1 cellular context compared by ENCODE assay signal in the genomic region with DNA sequence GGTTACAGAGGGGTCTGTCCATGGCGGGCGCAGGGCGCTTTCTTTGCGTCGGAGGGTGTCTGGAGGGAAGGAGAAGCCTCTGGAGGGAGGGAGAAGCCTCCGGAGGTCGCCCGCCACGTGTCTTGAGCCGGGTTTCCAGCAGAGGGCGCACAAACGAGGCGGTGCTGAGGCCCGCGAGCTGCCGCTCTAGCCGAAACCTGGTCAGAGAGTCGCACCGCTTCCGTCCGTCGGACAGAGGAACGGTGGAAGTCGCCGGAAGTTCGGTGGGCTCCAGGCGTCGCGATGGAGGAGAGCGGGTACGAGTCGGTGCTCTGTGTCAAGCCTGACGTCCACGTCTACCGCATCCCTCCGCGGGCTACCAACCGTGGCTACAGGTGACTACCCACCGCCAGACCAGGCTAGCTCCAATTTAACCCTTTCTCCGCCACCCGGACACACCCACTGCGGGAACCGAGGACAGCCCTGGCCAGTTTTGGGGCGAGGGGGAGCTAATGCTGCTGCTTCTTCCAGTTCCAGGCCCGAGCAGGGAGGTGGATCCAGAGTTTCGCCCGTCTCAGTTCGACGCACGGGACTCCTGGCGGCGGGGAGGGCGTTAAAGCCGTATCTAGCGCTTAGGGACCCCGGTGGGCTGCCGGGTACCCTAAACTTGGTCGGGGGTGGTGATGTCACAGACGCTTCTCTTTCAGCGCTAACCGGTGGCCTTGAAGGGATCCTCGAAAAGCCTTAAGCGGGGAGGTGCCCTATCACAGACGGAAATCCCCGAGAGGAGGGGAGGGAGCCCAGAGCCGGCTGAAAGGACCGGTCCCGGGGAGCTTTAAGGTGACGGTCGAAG.
TF ChIP-seq lines count a peak whose summit lies in the region.

Gene NECAP2 (plus strand): TSS at position 245 of the 832 bp plus-strand sequence. CDS start 38 bp downstream, at position 283.

TF ChIP-seq in K562, 482 proteins besides CTCF, POLR2A, EP300 and RAD21 (continued from another document and continues in another):
- TF ChIP-seq, protein P1, sequence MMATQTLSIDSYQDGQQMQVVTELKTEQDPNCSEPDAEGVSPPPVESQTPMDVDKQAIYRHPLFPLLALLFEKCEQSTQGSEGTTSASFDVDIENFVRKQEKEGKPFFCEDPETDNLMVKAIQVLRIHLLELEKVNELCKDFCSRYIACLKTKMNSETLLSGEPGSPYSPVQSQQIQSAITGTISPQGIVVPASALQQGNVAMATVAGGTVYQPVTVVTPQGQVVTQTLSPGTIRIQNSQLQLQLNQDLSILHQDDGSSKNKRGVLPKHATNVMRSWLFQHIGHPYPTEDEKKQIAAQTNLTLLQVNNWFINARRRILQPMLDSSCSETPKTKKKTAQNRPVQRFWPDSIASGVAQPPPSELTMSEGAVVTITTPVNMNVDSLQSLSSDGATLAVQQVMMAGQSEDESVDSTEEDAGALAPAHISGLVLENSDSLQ (IDR thresholded peaks at IDR 0.05), result peak; percentile 42; the same call in 1 of the 2 replicates
- peak; percentile 77 for TF ChIP-seq NFIC (IDR thresholded peaks at IDR 0.05)
- no peak for TF ChIP-seq ZNF57 (CRISPR knock-in tag; IDR thresholded peaks at IDR 0.05)
- TF ChIP-seq FIP1L1 (IDR thresholded peaks at IDR 0.05; ENCODE audit: low read depth, low read length, poor library complexity, severe bottlenecking), result peak; percentile 68
- 0 out of 2 replicates have a peak, but pooled peaks have one; percentile 57 for TF ChIP-seq KAT7 (CRISPR knock-in tag; IDR thresholded peaks at IDR 0.05; ENCODE audit: borderline replicate concordance)
- TF ChIP-seq NCOR1 (IDR thresholded peaks at IDR 0.05), result peak; percentile 29; the same call in 1 of the 2 replicates
- peak; percentile 62; the same call in 1 of the 2 replicates for TF ChIP-seq GATAD2A (IDR thresholded peaks at IDR 0.05)
- TF ChIP-seq ZFP91 (CRISPR knock-in tag; IDR thresholded peaks at IDR 0.05), result no peak
- 0 out of 2 replicates have a peak, but pooled peaks have one; percentile 9 for TF ChIP-seq ZNF766 (CRISPR knock-in tag; conservative IDR thresholded peaks at IDR 0.05)
- no peak for TF ChIP-seq ZNF274 (IDR thresholded peaks at IDR 0.05; ENCODE audit: borderline replicate concordance, low read depth, low read length)
- no peak for TF ChIP-seq ZNF12 (CRISPR knock-in tag; IDR thresholded peaks at IDR 0.05)
- TF ChIP-seq, protein P2, sequence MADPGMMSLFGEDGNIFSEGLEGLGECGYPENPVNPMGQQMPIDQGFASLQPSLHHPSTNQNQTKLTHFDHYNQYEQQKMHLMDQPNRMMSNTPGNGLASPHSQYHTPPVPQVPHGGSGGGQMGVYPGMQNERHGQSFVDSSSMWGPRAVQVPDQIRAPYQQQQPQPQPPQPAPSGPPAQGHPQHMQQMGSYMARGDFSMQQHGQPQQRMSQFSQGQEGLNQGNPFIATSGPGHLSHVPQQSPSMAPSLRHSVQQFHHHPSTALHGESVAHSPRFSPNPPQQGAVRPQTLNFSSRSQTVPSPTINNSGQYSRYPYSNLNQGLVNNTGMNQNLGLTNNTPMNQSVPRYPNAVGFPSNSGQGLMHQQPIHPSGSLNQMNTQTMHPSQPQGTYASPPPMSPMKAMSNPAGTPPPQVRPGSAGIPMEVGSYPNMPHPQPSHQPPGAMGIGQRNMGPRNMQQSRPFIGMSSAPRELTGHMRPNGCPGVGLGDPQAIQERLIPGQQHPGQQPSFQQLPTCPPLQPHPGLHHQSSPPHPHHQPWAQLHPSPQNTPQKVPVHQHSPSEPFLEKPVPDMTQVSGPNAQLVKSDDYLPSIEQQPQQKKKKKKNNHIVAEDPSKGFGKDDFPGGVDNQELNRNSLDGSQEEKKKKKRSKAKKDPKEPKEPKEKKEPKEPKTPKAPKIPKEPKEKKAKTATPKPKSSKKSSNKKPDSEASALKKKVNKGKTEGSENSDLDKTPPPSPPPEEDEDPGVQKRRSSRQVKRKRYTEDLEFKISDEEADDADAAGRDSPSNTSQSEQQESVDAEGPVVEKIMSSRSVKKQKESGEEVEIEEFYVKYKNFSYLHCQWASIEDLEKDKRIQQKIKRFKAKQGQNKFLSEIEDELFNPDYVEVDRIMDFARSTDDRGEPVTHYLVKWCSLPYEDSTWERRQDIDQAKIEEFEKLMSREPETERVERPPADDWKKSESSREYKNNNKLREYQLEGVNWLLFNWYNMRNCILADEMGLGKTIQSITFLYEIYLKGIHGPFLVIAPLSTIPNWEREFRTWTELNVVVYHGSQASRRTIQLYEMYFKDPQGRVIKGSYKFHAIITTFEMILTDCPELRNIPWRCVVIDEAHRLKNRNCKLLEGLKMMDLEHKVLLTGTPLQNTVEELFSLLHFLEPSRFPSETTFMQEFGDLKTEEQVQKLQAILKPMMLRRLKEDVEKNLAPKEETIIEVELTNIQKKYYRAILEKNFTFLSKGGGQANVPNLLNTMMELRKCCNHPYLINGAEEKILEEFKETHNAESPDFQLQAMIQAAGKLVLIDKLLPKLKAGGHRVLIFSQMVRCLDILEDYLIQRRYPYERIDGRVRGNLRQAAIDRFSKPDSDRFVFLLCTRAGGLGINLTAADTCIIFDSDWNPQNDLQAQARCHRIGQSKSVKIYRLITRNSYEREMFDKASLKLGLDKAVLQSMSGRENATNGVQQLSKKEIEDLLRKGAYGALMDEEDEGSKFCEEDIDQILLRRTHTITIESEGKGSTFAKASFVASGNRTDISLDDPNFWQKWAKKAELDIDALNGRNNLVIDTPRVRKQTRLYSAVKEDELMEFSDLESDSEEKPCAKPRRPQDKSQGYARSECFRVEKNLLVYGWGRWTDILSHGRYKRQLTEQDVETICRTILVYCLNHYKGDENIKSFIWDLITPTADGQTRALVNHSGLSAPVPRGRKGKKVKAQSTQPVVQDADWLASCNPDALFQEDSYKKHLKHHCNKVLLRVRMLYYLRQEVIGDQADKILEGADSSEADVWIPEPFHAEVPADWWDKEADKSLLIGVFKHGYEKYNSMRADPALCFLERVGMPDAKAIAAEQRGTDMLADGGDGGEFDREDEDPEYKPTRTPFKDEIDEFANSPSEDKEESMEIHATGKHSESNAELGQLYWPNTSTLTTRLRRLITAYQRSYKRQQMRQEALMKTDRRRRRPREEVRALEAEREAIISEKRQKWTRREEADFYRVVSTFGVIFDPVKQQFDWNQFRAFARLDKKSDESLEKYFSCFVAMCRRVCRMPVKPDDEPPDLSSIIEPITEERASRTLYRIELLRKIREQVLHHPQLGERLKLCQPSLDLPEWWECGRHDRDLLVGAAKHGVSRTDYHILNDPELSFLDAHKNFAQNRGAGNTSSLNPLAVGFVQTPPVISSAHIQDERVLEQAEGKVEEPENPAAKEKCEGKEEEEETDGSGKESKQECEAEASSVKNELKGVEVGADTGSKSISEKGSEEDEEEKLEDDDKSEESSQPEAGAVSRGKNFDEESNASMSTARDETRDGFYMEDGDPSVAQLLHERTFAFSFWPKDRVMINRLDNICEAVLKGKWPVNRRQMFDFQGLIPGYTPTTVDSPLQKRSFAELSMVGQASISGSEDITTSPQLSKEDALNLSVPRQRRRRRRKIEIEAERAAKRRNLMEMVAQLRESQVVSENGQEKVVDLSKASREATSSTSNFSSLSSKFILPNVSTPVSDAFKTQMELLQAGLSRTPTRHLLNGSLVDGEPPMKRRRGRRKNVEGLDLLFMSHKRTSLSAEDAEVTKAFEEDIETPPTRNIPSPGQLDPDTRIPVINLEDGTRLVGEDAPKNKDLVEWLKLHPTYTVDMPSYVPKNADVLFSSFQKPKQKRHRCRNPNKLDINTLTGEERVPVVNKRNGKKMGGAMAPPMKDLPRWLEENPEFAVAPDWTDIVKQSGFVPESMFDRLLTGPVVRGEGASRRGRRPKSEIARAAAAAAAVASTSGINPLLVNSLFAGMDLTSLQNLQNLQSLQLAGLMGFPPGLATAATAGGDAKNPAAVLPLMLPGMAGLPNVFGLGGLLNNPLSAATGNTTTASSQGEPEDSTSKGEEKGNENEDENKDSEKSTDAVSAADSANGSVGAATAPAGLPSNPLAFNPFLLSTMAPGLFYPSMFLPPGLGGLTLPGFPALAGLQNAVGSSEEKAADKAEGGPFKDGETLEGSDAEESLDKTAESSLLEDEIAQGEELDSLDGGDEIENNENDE (IDR thresholded peaks at IDR 0.05; ENCODE audit: low read depth, low read length), result no peak
- TF ChIP-seq, protein P3, sequence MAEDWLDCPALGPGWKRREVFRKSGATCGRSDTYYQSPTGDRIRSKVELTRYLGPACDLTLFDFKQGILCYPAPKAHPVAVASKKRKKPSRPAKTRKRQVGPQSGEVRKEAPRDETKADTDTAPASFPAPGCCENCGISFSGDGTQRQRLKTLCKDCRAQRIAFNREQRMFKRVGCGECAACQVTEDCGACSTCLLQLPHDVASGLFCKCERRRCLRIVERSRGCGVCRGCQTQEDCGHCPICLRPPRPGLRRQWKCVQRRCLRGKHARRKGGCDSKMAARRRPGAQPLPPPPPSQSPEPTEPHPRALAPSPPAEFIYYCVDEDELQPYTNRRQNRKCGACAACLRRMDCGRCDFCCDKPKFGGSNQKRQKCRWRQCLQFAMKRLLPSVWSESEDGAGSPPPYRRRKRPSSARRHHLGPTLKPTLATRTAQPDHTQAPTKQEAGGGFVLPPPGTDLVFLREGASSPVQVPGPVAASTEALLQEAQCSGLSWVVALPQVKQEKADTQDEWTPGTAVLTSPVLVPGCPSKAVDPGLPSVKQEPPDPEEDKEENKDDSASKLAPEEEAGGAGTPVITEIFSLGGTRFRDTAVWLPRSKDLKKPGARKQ (CRISPR knock-in tag; IDR thresholded peaks at IDR 0.05), result no peak
- 0 out of 2 replicates have a peak, but pooled peaks have one; percentile 39 for TF ChIP-seq MEF2D (tag; conservative IDR thresholded peaks at IDR 0.05; ENCODE audit: low read depth)
- no peak for TF ChIP-seq IRF2 (CRISPR knock-in tag; IDR thresholded peaks at IDR 0.05)
- peak; percentile 82 for TF ChIP-seq JUND (IDR thresholded peaks at IDR 0.05; ENCODE audit: borderline replicate concordance, low read depth, low read length)
- TF ChIP-seq JUND (tag; IDR thresholded peaks at IDR 0.05; ENCODE audit: borderline replicate concordance, low read depth, low read length), result no peak; the same call in 2 of the 3 replicates
- no peak for TF ChIP-seq ZBTB26 (CRISPR knock-in tag; IDR thresholded peaks at IDR 0.05)
- no peak for TF ChIP-seq CSDE1 (IDR thresholded peaks at IDR 0.05)
- TF ChIP-seq ZNF76 (CRISPR knock-in tag; IDR thresholded peaks at IDR 0.05; ENCODE audit: borderline replicate concordance), result no peak
- TF ChIP-seq ZNF165 (CRISPR knock-in tag; IDR thresholded peaks at IDR 0.05; ENCODE audit: borderline replicate concordance), result no peak
- peak; percentile 100 for TF ChIP-seq RBBP5 (IDR thresholded peaks at IDR 0.05; ENCODE audit: borderline replicate concordance, insufficient read depth, low read length, poor library complexity, severe bottlenecking)
- no peak for TF ChIP-seq HNRNPK (IDR thresholded peaks at IDR 0.05; ENCODE audit: low read depth, low read length, poor library complexity, severe bottlenecking)
- TF ChIP-seq ZNF668 (CRISPR knock-in tag; IDR thresholded peaks at IDR 0.05), result no peak
- peak; percentile 88 for TF ChIP-seq SMAD4 (CRISPR knock-in tag; conservative IDR thresholded peaks at IDR 0.05)
- TF ChIP-seq, protein P4, sequence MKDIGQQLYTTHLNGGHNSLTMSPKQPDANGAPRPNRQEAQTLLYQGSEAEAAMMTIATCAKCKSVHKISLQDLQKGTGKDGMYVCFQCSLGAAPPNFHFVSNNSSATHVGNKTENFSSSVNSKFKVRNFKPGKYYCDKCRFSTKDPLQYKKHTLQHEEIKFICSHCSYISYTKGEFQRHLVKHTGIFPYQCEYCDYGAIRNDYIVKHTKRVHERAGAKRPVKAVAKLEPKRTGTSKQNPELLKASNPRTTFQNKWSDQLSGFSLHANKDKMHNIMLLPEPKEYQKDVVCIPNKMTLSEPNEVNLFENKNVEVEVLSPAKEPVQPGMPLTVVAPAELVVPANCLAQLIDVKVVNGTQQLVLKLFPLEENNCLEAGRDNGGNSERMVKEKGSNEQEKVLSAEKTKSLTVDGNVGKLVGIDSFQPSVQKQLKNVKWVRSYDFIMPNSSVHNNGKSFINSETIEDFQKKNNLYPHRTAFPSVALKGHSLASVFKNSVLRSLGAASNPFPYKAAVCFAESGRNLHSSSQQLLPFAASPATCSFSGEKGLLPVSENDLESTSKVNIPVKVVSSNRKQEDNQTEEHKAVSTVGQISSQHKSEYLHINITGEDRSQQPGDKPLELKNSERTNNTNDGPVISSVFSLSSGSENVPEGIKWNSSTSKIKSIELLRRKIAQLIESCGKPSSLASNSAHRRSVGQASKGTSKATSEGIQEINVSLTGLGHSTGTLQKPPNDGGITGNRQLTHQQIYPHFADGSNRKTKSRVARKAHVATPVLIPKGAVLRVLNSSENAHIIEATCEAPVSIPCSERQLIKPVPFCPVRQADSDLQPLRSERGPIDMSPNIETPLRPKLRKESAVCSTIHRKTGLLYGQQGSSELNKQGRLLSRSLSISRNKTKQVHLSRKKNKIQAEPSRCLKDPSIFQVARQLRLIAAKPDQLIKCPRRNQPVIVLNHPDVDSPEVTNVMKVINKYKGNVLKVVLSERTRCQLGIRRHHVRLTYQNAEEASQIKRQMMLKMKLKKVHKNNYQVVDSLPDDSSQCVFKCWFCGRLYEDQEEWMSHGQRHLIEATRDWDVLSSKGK (CRISPR knock-in tag; IDR thresholded peaks at IDR 0.05), result no peak
- peak; percentile 85 for TF ChIP-seq KLF1 (tag; IDR thresholded peaks at IDR 0.05)
- TF ChIP-seq MBD2 (IDR thresholded peaks at IDR 0.05; ENCODE audit: borderline replicate concordance, low read depth), result peak; percentile 80
- no peak for TF ChIP-seq SREBF1 (IDR thresholded peaks at IDR 0.05; ENCODE audit: borderline replicate concordance, low read depth, low read length)
- TF ChIP-seq GABPA (tag; conservative IDR thresholded peaks at IDR 0.05; ENCODE audit: low read depth), result peak; percentile 95
- TF ChIP-seq ZBTB8A (IDR thresholded peaks at IDR 0.05; ENCODE audit: partially characterized antibody), result no peak
- TF ChIP-seq GTF2A2 (tag; IDR thresholded peaks at IDR 0.05), result no peak
- peak; percentile 62; the same call in 1 of the 2 replicates for TF ChIP-seq SMAD3 (CRISPR knock-in tag; conservative IDR thresholded peaks at IDR 0.05)
- no peak for TF ChIP-seq ZNF79 (CRISPR knock-in tag; IDR thresholded peaks at IDR 0.05; ENCODE audit: low read depth)
- TF ChIP-seq DPF2 (IDR thresholded peaks at IDR 0.05), result peak; percentile 57
